Comparison of ENCODE assay signal across 13 cellular contexts in genomic region chr2:11904029-11904428, GRCh38.
DNase-seq lines count a peak whose midpoint lies in the region; ATAC-seq and TF ChIP-seq lines count a peak whose summit lies in the region.
"Had no signal": no experiment of that assay in that cellular context is flagged by ENCODE, and none has a peak within 500 bp of the region (broad histone marks: within the 10 kb centered on the region; RNA-seq: fewer than 3 reads in every experiment).

No MANE protein-coding gene starts in this region.

- TF ChIP-seq CTCF in CD14-positive monocyte (IDR thresholded peaks at IDR 0.05): peak; percentile 35
- peak; percentile 41; the same call in 1 of the 2 replicates for TF ChIP-seq CTCF in WERI-Rb-1 (IDR thresholded peaks at IDR 0.05; ENCODE audit: low read depth, low read length)
- no peak for TF ChIP-seq CTCF in tibial nerve (IDR thresholded peaks at IDR 0.05)
- no peak for TF ChIP-seq CTCF in colonic mucosa (IDR thresholded peaks at IDR 0.05)

- H3K27me3 ChIP-seq in WERI-Rb-1 (ENCODE audit: insufficient read depth, low read depth, severe bottlenecking): no peaks in the 10 kb centered on the region
- no peaks in the 10 kb centered on the region for H3K27me3 ChIP-seq in tibial nerve
- H3K27me3 ChIP-seq in colonic mucosa: no peaks in the 10 kb centered on the region
- H3K27me3 ChIP-seq: ovary had no signal

- intact Hi-C loops in CD14-positive monocyte (cut with micrococcal nuclease): loop anchor here (5.0 to 10.0 kb wide), 3 partner anchors 37 to 111 kb away; no protein-coding TSS in a partner anchor
- intact Hi-C loops in colonic mucosa (cut with DNase I): no loop called here

- peaks cover 0 to 4% (median 2%) of the 10 kb centered on the region in 3 donors for H3K27me3 Mint-ChIP-seq in CD14-positive monocyte (ENCODE audit: low read depth in 3 of 3)

- peak overlapping the region; percentile 64 to 93 (median 89) for H3K27ac Mint-ChIP-seq in CD14-positive monocyte
- H3K27ac Mint-ChIP-seq: activated T-helper 2 cell treated with anti-CD3 and anti-CD28 coated beads, Interferon-gamma antibody, Interleukin-2, Interleukin-4, amounts not matched to agents 10 μg/mL and 5 μg/mL and 100 μg/mL, durations not matched to agents 14 hours and 24 hours and 36 hours had no signal

- no peak for TF ChIP-seq EP300 in tibial nerve (IDR thresholded peaks at IDR 0.05)

- H3K4me3 Mint-ChIP-seq in CD14-positive monocyte: no peak overlapping the region

- no peak for TF ChIP-seq POLR2A in tibial nerve (IDR thresholded peaks at IDR 0.05)

- H3K4me1 ChIP-seq in tibial nerve (no peaks in the 10 kb centered on the region), colonic mucosa (no peaks in the 10 kb centered on the region)

- DNase-seq in CD14-positive monocyte (ENCODE audit: low spot score): peak; percentile 75
- DNase-seq in WERI-Rb-1: peak; percentile 27
- DNase-seq in tibial nerve (ENCODE audit: low spot score in 2 of 2): no peak
- DNase-seq in colonic mucosa: no peak
- DNase-seq in foreskin melanocyte: no peak
- no peak for DNase-seq in NCI-H524 treated with DMSO at 0.1 percent for 48 hours (lab: John Stamatoyannopoulos, UW)
- DNase-seq: left cardiac atrium; ovary; stimulated activated CD4-positive, alpha-beta T cell treated with anti-CD3 and anti-CD28 coated beads, Interleukin-1b, Interleukin-23, amount 100 ng/mL, for 48 hours had no signal

- peak; percentile 86 for ATAC-seq in GM19351 (IDR thresholded peaks at IDR 0.05; ENCODE audit: unreplicated experiment)
- peak; percentile 69 for ATAC-seq in HG03442 (IDR thresholded peaks at IDR 0.05; ENCODE audit: unreplicated experiment)
- ATAC-seq: activated CD4-positive, CD25-positive, alpha-beta regulatory T cell treated with anti-CD3 and anti-CD28 coated beads, Interleukin-2, amount 50 U/mL, for 24 hours had no signal

- H3K9me3 Mint-ChIP-seq in CD14-positive monocyte: peaks cover 0 to 3% (median 0%) of the 10 kb centered on the region in 7 donors
- H3K9me3 Mint-ChIP-seq: activated T-helper 2 cell treated with anti-CD3 and anti-CD28 coated beads, Interferon-gamma antibody, Interleukin-2, Interleukin-4, amounts not matched to agents 10 μg/mL and 5 μg/mL and 100 μg/mL, durations not matched to agents 14 hours and 24 hours and 36 hours had no signal

- H3K27ac ChIP-seq in WERI-Rb-1: no peak overlapping the region
- no peak overlapping the region for H3K27ac ChIP-seq in tibial nerve
- no peak overlapping the region for H3K27ac ChIP-seq in colonic mucosa
- H3K27ac ChIP-seq: ovary had no signal

- 85% methylated on average over 5 of the region's 5 CpGs for WGBS in tibial nerve, 2 donors

- H3K4me3 ChIP-seq in WERI-Rb-1 (ENCODE audit: low read depth, low read length): no peak overlapping the region
- no peak overlapping the region for H3K4me3 ChIP-seq in tibial nerve
- no peak overlapping the region for H3K4me3 ChIP-seq in colonic mucosa
- H3K4me3 ChIP-seq: ovary had no signal

- H3K4me1 Mint-ChIP-seq in CD14-positive monocyte: peaks cover 73% of the 10 kb centered on the region

- H3K9me3 ChIP-seq in WERI-Rb-1 (ENCODE audit: severe bottlenecking) (peaks cover 5% of the 10 kb centered on the region), tibial nerve (peaks cover 0 to 5% (median 0%) of the 10 kb centered on the region in 4 donors), colonic mucosa (no peaks in the 10 kb centered on the region)
- H3K9me3 ChIP-seq: ovary had no signal

- H3K36me3 Mint-ChIP-seq in CD14-positive monocyte: peaks cover 3 to 10% of the 10 kb centered on the region in 2 donors

- H3K36me3 ChIP-seq in WERI-Rb-1: no peaks in the 10 kb centered on the region
- no peaks in the 10 kb centered on the region for H3K36me3 ChIP-seq in tibial nerve
- no peaks in the 10 kb centered on the region for H3K36me3 ChIP-seq in colonic mucosa
- H3K36me3 ChIP-seq: ovary had no signal

- H3K9ac ChIP-seq in colonic mucosa (ENCODE audit: low read depth in 2 of 2, low read length in 2 of 2): no peak overlapping the region

Comparison
In these comparisons a context has a peak if more than half of its experiments do, and no peak if none do; other contexts are left out.
1. DNase-seq: peak in CD14-positive monocyte (single experiment) and WERI-Rb-1 (single experiment); none in tibial nerve (0 of 2), colonic mucosa (single experiment), foreskin melanocyte (single experiment) and NCI-H524 treated with DMSO at 0.1 percent for 48 hours (single experiment).
2. CTCF ChIP-seq: peak in CD14-positive monocyte (single experiment) and WERI-Rb-1 (single experiment); none in tibial nerve (0 of 5) and colonic mucosa (single experiment).